Comparison of ENCODE assay signal across 1 cellular context in genomic region chrX:151970661-151971060, GRCh38.
TF ChIP-seq lines count a peak whose summit lies in the region.

No MANE protein-coding gene starts in this region.

TF ChIP-seq in HepG2, 621 proteins besides CTCF, POLR2A, EP300 and RAD21 (continued from another document and continues in another):
- no peak for TF ChIP-seq ZBTB33 (CRISPR knock-in tag; IDR thresholded peaks at IDR 0.05)
- no peak for TF ChIP-seq ZNF484 (CRISPR knock-in tag; IDR thresholded peaks at IDR 0.05; ENCODE audit: borderline replicate concordance, low read depth)
- TF ChIP-seq NFKBIZ (CRISPR knock-in tag; IDR thresholded peaks at IDR 0.05), result no peak
- no peak for TF ChIP-seq ZNF761 (CRISPR knock-in tag; conservative IDR thresholded peaks at IDR 0.05)
- no peak for TF ChIP-seq FOSL1 (CRISPR knock-in tag; IDR thresholded peaks at IDR 0.05; ENCODE audit: borderline replicate concordance)
- TF ChIP-seq GATA4 (IDR thresholded peaks at IDR 0.05; ENCODE audit: borderline replicate concordance, low read depth), result no peak
- TF ChIP-seq FOXJ3 (CRISPR knock-in tag; IDR thresholded peaks at IDR 0.05; ENCODE audit: borderline replicate concordance), result peak; percentile 22; the same call in 1 of the 2 replicates
- peak; percentile 94 for TF ChIP-seq SALL1 (CRISPR knock-in tag; IDR thresholded peaks at IDR 0.05)
- peak in 1 of 2 experiments; percentile 66; a peak in 1 of 4 replicates for TF ChIP-seq KLF16 (CRISPR knock-in tag; IDR thresholded peaks at IDR 0.05)
- TF ChIP-seq ZNF331 (CRISPR knock-in tag; IDR thresholded peaks at IDR 0.05), result 0 out of 2 replicates have a peak, but pooled peaks have one; percentile 42
- TF ChIP-seq MBNL3 (CRISPR knock-in tag; conservative IDR thresholded peaks at IDR 0.05), result no peak
- TF ChIP-seq CC2D1A (CRISPR knock-in tag; IDR thresholded peaks at IDR 0.05), result no peak
- TF ChIP-seq MEIS1 (CRISPR knock-in tag; IDR thresholded peaks at IDR 0.05; ENCODE audit: borderline replicate concordance), result no peak
- no peak for TF ChIP-seq ZNF136 (CRISPR knock-in tag; IDR thresholded peaks at IDR 0.05; ENCODE audit: low read depth)
- TF ChIP-seq PBX2 (CRISPR knock-in tag; IDR thresholded peaks at IDR 0.05), result no peak
- TF ChIP-seq MTF2 (CRISPR knock-in tag; IDR thresholded peaks at IDR 0.05; ENCODE audit: borderline replicate concordance), result no peak
- TF ChIP-seq ZMAT5 (CRISPR knock-in tag; IDR thresholded peaks at IDR 0.05; ENCODE audit: borderline replicate concordance, low read depth), result no peak
- TF ChIP-seq TERF1 (CRISPR knock-in tag; IDR thresholded peaks at IDR 0.05), result no peak
- no peak for TF ChIP-seq SETDB1 (CRISPR knock-in tag; IDR thresholded peaks at IDR 0.05; ENCODE audit: borderline replicate concordance)
- TF ChIP-seq CREB1 (IDR thresholded peaks at IDR 0.05), result no peak
- TF ChIP-seq CREB1 (CRISPR knock-in tag; IDR thresholded peaks at IDR 0.05), result no peak; the same call in 1 of the 2 replicates
- TF ChIP-seq NKX3-1 (CRISPR knock-in tag; IDR thresholded peaks at IDR 0.05), result no peak
- peak; percentile 62; the same call in 1 of the 2 replicates for TF ChIP-seq THAP11 (CRISPR knock-in tag; IDR thresholded peaks at IDR 0.05)
- no peak for TF ChIP-seq ZSCAN22 (CRISPR knock-in tag; IDR thresholded peaks at IDR 0.05)
- 0 out of 2 replicates have a peak, but pooled peaks have one; percentile 46 for TF ChIP-seq KAT8 (CRISPR knock-in tag; IDR thresholded peaks at IDR 0.05)
- no peak for TF ChIP-seq ZNF160 (CRISPR knock-in tag; IDR thresholded peaks at IDR 0.05)
- no peak for TF ChIP-seq NR2F6 (IDR thresholded peaks at IDR 0.05)
- peak; percentile 61 for TF ChIP-seq NR2F6 (CRISPR knock-in tag; IDR thresholded peaks at IDR 0.05)
- peak; percentile 97 for TF ChIP-seq ZNF263 (CRISPR knock-in tag; IDR thresholded peaks at IDR 0.05)
- TF ChIP-seq ATF7 (IDR thresholded peaks at IDR 0.05), result no peak
- no peak for TF ChIP-seq ATF7 (CRISPR knock-in tag; IDR thresholded peaks at IDR 0.05)
- TF ChIP-seq AGO1 (IDR thresholded peaks at IDR 0.05; ENCODE audit: low read depth, low read length, poor library complexity, severe bottlenecking), result no peak
- TF ChIP-seq NBN (conservative IDR thresholded peaks at IDR 0.05), result no peak
- 0 out of 2 replicates have a peak, but pooled peaks have one; percentile 23 for TF ChIP-seq KDM6A (CRISPR knock-in tag; IDR thresholded peaks at IDR 0.05; ENCODE audit: low read depth)
- no peak for TF ChIP-seq KLF12 (CRISPR knock-in tag; IDR thresholded peaks at IDR 0.05; ENCODE audit: borderline replicate concordance)
- no peak for TF ChIP-seq E2F2 (CRISPR knock-in tag; IDR thresholded peaks at IDR 0.05; ENCODE audit: borderline replicate concordance)
- no peak for TF ChIP-seq POLR2AphosphoS5 (IDR thresholded peaks at IDR 0.05; ENCODE audit: low read depth, low read length)
- TF ChIP-seq IRF2 (CRISPR knock-in tag; IDR thresholded peaks at IDR 0.05), result peak; percentile 49; the same call in 1 of the 2 replicates
- no peak for TF ChIP-seq CSRNP1 (CRISPR knock-in tag; IDR thresholded peaks at IDR 0.05)
- no peak for TF ChIP-seq DNMT1 (CRISPR knock-in tag; IDR thresholded peaks at IDR 0.05)
- no peak for TF ChIP-seq DBP (CRISPR knock-in tag; IDR thresholded peaks at IDR 0.05; ENCODE audit: not compliant biosample characterization)
- peak; percentile 55; the same call in 1 of the 2 replicates for TF ChIP-seq ARNT2 (CRISPR knock-in tag; IDR thresholded peaks at IDR 0.05; ENCODE audit: low read depth)
- TF ChIP-seq FOXO1 (CRISPR knock-in tag; IDR thresholded peaks at IDR 0.05), result peak; percentile 36; the same call in 1 of the 2 replicates
- TF ChIP-seq SMC3 (IDR thresholded peaks at IDR 0.05; ENCODE audit: low read length), result peak; percentile 19; the same call in 1 of the 2 replicates
- no peak for TF ChIP-seq BCLAF1 (IDR thresholded peaks at IDR 0.05)
- TF ChIP-seq PRDM4 (CRISPR knock-in tag; IDR thresholded peaks at IDR 0.05; ENCODE audit: borderline replicate concordance), result no peak
- TF ChIP-seq SAFB2 (CRISPR knock-in tag; IDR thresholded peaks at IDR 0.05; ENCODE audit: borderline replicate concordance, low read depth), result no peak
- no peak for TF ChIP-seq BORCS8-MEF2B (CRISPR knock-in tag; IDR thresholded peaks at IDR 0.05)
- no peak; the same call in 1 of the 2 replicates for TF ChIP-seq CCDC6 (CRISPR knock-in tag; IDR thresholded peaks at IDR 0.05)
- TF ChIP-seq SKI (IDR thresholded peaks at IDR 0.05; ENCODE audit: partially characterized antibody), result peak; percentile 82
- TF ChIP-seq ZXDC (CRISPR knock-in tag; IDR thresholded peaks at IDR 0.05), result no peak
- no peak for TF ChIP-seq CENPT (CRISPR knock-in tag; IDR thresholded peaks at IDR 0.05; ENCODE audit: low read depth)
- TF ChIP-seq MTA1 (CRISPR knock-in tag; IDR thresholded peaks at IDR 0.05; ENCODE audit: borderline replicate concordance), result no peak
- peak; percentile 73 for TF ChIP-seq ELF3 (CRISPR knock-in tag; IDR thresholded peaks at IDR 0.05)
